In the genomic region with DNA sequence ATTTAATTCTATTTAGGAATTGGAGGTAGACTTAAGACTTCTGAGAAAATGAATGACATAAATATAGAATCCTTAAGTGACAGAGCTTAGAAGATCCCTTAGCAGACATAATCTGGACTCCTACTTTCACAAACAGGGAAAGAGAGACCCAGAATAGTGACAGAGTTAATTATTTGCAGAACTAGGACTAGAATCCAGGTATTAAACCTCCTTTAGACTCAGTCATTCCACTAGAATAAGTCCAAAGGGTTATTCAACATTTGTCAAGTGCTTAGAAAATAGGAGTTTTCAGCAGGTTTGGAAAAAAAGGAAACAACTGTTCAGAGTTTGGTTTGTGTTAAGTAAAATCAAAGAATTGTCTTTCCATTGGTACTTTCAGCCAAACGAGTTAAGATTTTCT, we compare ENCODE assay signal across 19 cellular contexts. TPM values are rescaled to one million over a fixed set of nuclear protein-coding genes. Genes with fewer than 3 reads are reported as not detected.
A peak's percentile ranks its signal among the peaks of the same experiment; 100 is the strongest.
DNase-seq lines count a peak whose midpoint lies in the region; ATAC-seq and TF ChIP-seq lines count a peak whose summit lies in the region.
"Had no signal": no experiment of that assay in that cellular context is flagged by ENCODE, and none has a peak within 500 bp of the region (broad histone marks: within the 10 kb centered on the region; RNA-seq: fewer than 3 reads in every experiment).

No MANE protein-coding gene starts in this region.

- no peak for TF ChIP-seq POLR2A in sigmoid colon (IDR thresholded peaks at IDR 0.05)

- peaks cover 3% of the 10 kb centered on the region for H3K36me3 ChIP-seq in left ventricle myocardium inferior
- peaks cover 0 to 4% (median 0%) of the 10 kb centered on the region in 4 donors for H3K36me3 ChIP-seq in sigmoid colon

- 62 to 72% methylated on average over 1 of the region's 1 CpG for WGBS in sigmoid colon, 2 donors

- H3K4me3 ChIP-seq in left ventricle myocardium inferior, result no peak overlapping the region
- H3K4me3 ChIP-seq in sigmoid colon, result no peak overlapping the region
- H3K4me3 ChIP-seq: BLaER1 had no signal

- intact Hi-C loops in left ventricle myocardium inferior (cut with micrococcal nuclease), result no loop called here
- intact Hi-C loops in Right ventricle myocardium superior (cut with DNase I), result no loop called here
- intact Hi-C loops in sigmoid colon (cut with DNase I), result no loop called here

- no peak for DNase-seq in left ventricle myocardium inferior
- no peak for DNase-seq in Right ventricle myocardium superior
- DNase-seq in left lobe of liver (ENCODE audit: low spot score), result no peak
- no peak for DNase-seq in sigmoid colon
- no peak for DNase-seq in NCI-H2029 treated with DMSO at 0.1 percent for 48 hours (lab: John Stamatoyannopoulos, UW)
- DNase-seq in NCI-H2081 treated with DMSO at 0.1 percent for 48 hours (lab: John Stamatoyannopoulos, UW), result no peak
- no peak for DNase-seq in SIG-M5 (lab: John Stamatoyannopoulos, UW)
- DNase-seq in hepatic stellate cell (ENCODE audit: low spot score), result no peak
- DNase-seq: CD8-positive, alpha-beta memory T cell; EL; HCEC 1CT; NCI-H1436; NCI-H2081; NCI-H226; NCI-H69; PC-3 had no signal

- H3K27me3 ChIP-seq in left ventricle myocardium inferior (ENCODE audit: low read depth), result no peaks in the 10 kb centered on the region
- no peaks in the 10 kb centered on the region for H3K27me3 ChIP-seq in sigmoid colon
- H3K27me3 ChIP-seq: BLaER1 had no signal

- peaks cover 39% of the 10 kb centered on the region for H3K4me1 ChIP-seq in left ventricle myocardium inferior
- H3K4me1 ChIP-seq in sigmoid colon, result peaks cover 0 to 73% (median 53%) of the 10 kb centered on the region in 4 donors

- no peak for TF ChIP-seq CTCF in left ventricle myocardium inferior (IDR thresholded peaks at IDR 0.05; ENCODE audit: borderline replicate concordance)
- no peak for TF ChIP-seq CTCF in sigmoid colon (IDR thresholded peaks at IDR 0.05)

- no peak for TF ChIP-seq EP300 in sigmoid colon (IDR thresholded peaks at IDR 0.05)

- H3K27ac ChIP-seq in left ventricle myocardium inferior (replicated peaks), result peak overlapping the region; percentile 36
- H3K27ac ChIP-seq in sigmoid colon, result peak overlapping the region; percentile 11 to 68 (median 61)
- H3K27ac ChIP-seq: 22Rv1, BLaER1 had no signal

- H3K9me3 ChIP-seq in left ventricle myocardium inferior (replicated peaks) (no peaks in the 10 kb centered on the region), sigmoid colon (no peaks in the 10 kb centered on the region)

- ATAC-seq in Right ventricle myocardium superior (ENCODE audit: poor library complexity) (no peak), left lobe of liver (peak; percentile 85)
- ATAC-seq: PC-3 had no signal

RNA-seq across cellular contexts. Expression of a gene that starts 13.3 kb away (rescaled TPM):
- 0.58 TPM for total RNA-seq in left ventricle myocardium inferior
- total RNA-seq in Right ventricle myocardium superior, result not detected
- 0.55 TPM for total RNA-seq in left lobe of liver
- 1 to 10 TPM in 3 of 4 donors, not detected in 1; 1.4 to 6.1 (median 1.5) TPM for total RNA-seq in sigmoid colon
- under 1 TPM in 1 of 3 donors, not detected in 2; 0.34 TPM for polyA plus RNA-seq in sigmoid colon
- polyA plus RNA-seq: CD8-positive, alpha-beta memory T cell; IgD-negative memory B cell had no signal
